8 cellular contexts compared by ENCODE assay signal in genomic region chr12:63151898-63152700, GRCh38. TPM values are rescaled to one million over a fixed set of nuclear protein-coding genes. Genes with fewer than 3 reads are reported as not detected.
DNase-seq lines count a peak whose midpoint lies in the region; ATAC-seq and TF ChIP-seq lines count a peak whose summit lies in the region.

No MANE protein-coding gene starts in this region.

- H4K20me1 ChIP-seq in smooth muscle cell (ENCODE audit: low read depth) = no peaks in the 10 kb centered on the region

- H3K4me1 ChIP-seq in iPS-20b (ENCODE audit: insufficient read depth, low read length) = no peaks in the 10 kb centered on the region
- H3K4me1 ChIP-seq in smooth muscle cell (ENCODE audit: low read depth) = peaks cover 11% of the 10 kb centered on the region

- H3K9me3 ChIP-seq in iPS-20b (ENCODE audit: insufficient read depth, low read depth, low read length) (peaks cover 5% of the 10 kb centered on the region; the same call in 1 of the 2 replicates), smooth muscle cell (replicated peaks; ENCODE audit: low read depth) (no peaks in the 10 kb centered on the region)

- in situ Hi-C loops in T47D (cut with HindIII; ENCODE audit: low pct_unique_long_range_greater_than_20kb, low sequenced_read_pairs) = no loop called here

- DNase-seq in COLO829 (ENCODE audit: low spot score) (peak; percentile 44), NCI-H748 (lab: John Stamatoyannopoulos, UW; ENCODE audit: unreplicated experiment) (peak; percentile 82), T47D (ENCODE audit: low read depth in 1 of 2, low spot score in 1 of 2) (peak; percentile 64 to 65), smooth muscle cell (lab: John Stamatoyannopoulos, UW; ENCODE audit: unreplicated experiment) (no peak)

- peak overlapping the region; percentile 83 for H3K4me3 ChIP-seq in iPS-20b (ENCODE audit: low read length)
- peak overlapping the region; percentile 44 for H3K4me3 ChIP-seq in smooth muscle cell

- peak; percentile 82 for TF ChIP-seq CTCF in smooth muscle cell (IDR thresholded peaks at IDR 0.05; ENCODE audit: borderline replicate concordance, insufficient read depth, poor library complexity, severe bottlenecking)

- H2AFZ ChIP-seq in smooth muscle cell (ENCODE audit: low read depth) = peak overlapping the region; percentile 76

- H3K27me3 ChIP-seq in iPS-20b (ENCODE audit: insufficient read depth, low read length) (peaks cover 57% of the 10 kb centered on the region), smooth muscle cell (ENCODE audit: low read depth) (peaks cover 61% of the 10 kb centered on the region)

- 11% methylated on average over 24 of the region's 24 CpGs for WGBS in smooth muscle cell (ENCODE audit: low lambda C conversion rate)

- no peaks in the 10 kb centered on the region for H3K79me2 ChIP-seq in smooth muscle cell (ENCODE audit: low read depth)

- H3K27ac ChIP-seq in iPS-20b (ENCODE audit: low read length) (no peak overlapping the region), smooth muscle cell (ENCODE audit: low read depth) (no peak overlapping the region)

- no peaks in the 10 kb centered on the region for H3F3A ChIP-seq in smooth muscle cell (ENCODE audit: low read depth)

- H3K36me3 ChIP-seq in iPS-20b (ENCODE audit: insufficient read depth, low read depth, low read length) = no peaks in the 10 kb centered on the region
- H3K36me3 ChIP-seq in smooth muscle cell (ENCODE audit: low read depth) = no peaks in the 10 kb centered on the region

- peak overlapping the region; percentile 85 for H3K4me2 ChIP-seq in smooth muscle cell

- ATAC-seq in GM18909 (IDR thresholded peaks at IDR 0.05; ENCODE audit: poor library complexity, unreplicated experiment) (peak; percentile 77), HG03439 (IDR thresholded peaks at IDR 0.05; ENCODE audit: unreplicated experiment) (peak; percentile 74), GM18873 (IDR thresholded peaks at IDR 0.05; ENCODE audit: low FRiP score, unreplicated experiment) (no peak)

- no peak overlapping the region for H3K9ac ChIP-seq in iPS-20b (ENCODE audit: low read depth, low read length)
- no peak overlapping the region for H3K9ac ChIP-seq in smooth muscle cell (ENCODE audit: low read depth)

RNA-seq across cellular contexts. Expression of gene AVPR1A, which starts 1.1 kb away (rescaled TPM):
- not detected in 2 replicates for total RNA-seq in smooth muscle cell
- not detected in 2 replicates for polyA plus RNA-seq in smooth muscle cell
